Comparison of ENCODE assay signal across 1 cellular context in genomic region chr9:130526854-130527650, GRCh38.
TF ChIP-seq lines count a peak whose summit lies in the region.

No MANE protein-coding gene starts in this region.

TF ChIP-seq in HepG2, 621 proteins besides CTCF, POLR2A, EP300 and RAD21 (continued from another document and continues in another):
- peak; percentile 98 for TF ChIP-seq PAXIP1 (CRISPR knock-in tag; conservative IDR thresholded peaks at IDR 0.05)
- no peak for TF ChIP-seq TRIM22 (IDR thresholded peaks at IDR 0.05)
- peak; percentile 62; the same call in 1 of the 2 replicates for TF ChIP-seq HMG20A (CRISPR knock-in tag; IDR thresholded peaks at IDR 0.05; ENCODE audit: borderline replicate concordance)
- TF ChIP-seq PPARG (CRISPR knock-in tag; conservative IDR thresholded peaks at IDR 0.05): peak; percentile 73
- TF ChIP-seq THAP11 (CRISPR knock-in tag; IDR thresholded peaks at IDR 0.05): peak; percentile 53
- no peak for TF ChIP-seq KLF9 (CRISPR knock-in tag; IDR thresholded peaks at IDR 0.05; ENCODE audit: low read depth)
- peak; percentile 29; the same call in 1 of the 2 replicates for TF ChIP-seq GZF1 (CRISPR knock-in tag; IDR thresholded peaks at IDR 0.05)
- no peak for TF ChIP-seq ZNF160 (CRISPR knock-in tag; IDR thresholded peaks at IDR 0.05)
- TF ChIP-seq DBP (CRISPR knock-in tag; IDR thresholded peaks at IDR 0.05; ENCODE audit: not compliant biosample characterization): no peak
- TF ChIP-seq ZBTB40 (IDR thresholded peaks at IDR 0.05): no peak
- 0 out of 2 replicates have a peak, but pooled peaks have one; percentile 26 for TF ChIP-seq ZBTB40 (CRISPR knock-in tag; IDR thresholded peaks at IDR 0.05)
- 0 out of 2 replicates have a peak, but pooled peaks have one; percentile 58 for TF ChIP-seq KAT7 (CRISPR knock-in tag; IDR thresholded peaks at IDR 0.05; ENCODE audit: borderline replicate concordance)
- TF ChIP-seq ARNT (IDR thresholded peaks at IDR 0.05): no peak
- TF ChIP-seq HDAC1 (CRISPR knock-in tag; IDR thresholded peaks at IDR 0.05): peak; percentile 90
- 0 out of 2 replicates have a peak, but pooled peaks have one; percentile 41 for TF ChIP-seq ZMAT3 (CRISPR knock-in tag; conservative IDR thresholded peaks at IDR 0.05)
- TF ChIP-seq ZBTB42 (CRISPR knock-in tag; IDR thresholded peaks at IDR 0.05): peak; percentile 24; the same call in 1 of the 2 replicates
- TF ChIP-seq ZNF33B (CRISPR knock-in tag; IDR thresholded peaks at IDR 0.05): 0 out of 2 replicates have a peak, but pooled peaks have one; percentile 41
- TF ChIP-seq ZBTB7B (CRISPR knock-in tag; IDR thresholded peaks at IDR 0.05): peak; percentile 94
- TF ChIP-seq ONECUT2 (CRISPR knock-in tag; IDR thresholded peaks at IDR 0.05): peak; percentile 99
- 0 out of 4 replicates have a peak, but pooled peaks of 1 of the 2 experiments have one; percentile 35 for TF ChIP-seq HMGXB4 (CRISPR knock-in tag; IDR thresholded peaks at IDR 0.05; ENCODE audit: borderline replicate concordance in 1 of 2, low read depth in 1 of 2)
- TF ChIP-seq ZNF138 (CRISPR knock-in tag; IDR thresholded peaks at IDR 0.05; ENCODE audit: low read depth): peak; percentile 31; the same call in 1 of the 2 replicates
- 0 out of 2 replicates have a peak, but pooled peaks have one; percentile 61 for TF ChIP-seq TFAP4 (IDR thresholded peaks at IDR 0.05; ENCODE audit: borderline replicate concordance, low read depth)
- TF ChIP-seq ZSCAN21 (CRISPR knock-in tag; IDR thresholded peaks at IDR 0.05; ENCODE audit: borderline replicate concordance): no peak
- TF ChIP-seq TFDP1 (CRISPR knock-in tag; IDR thresholded peaks at IDR 0.05; ENCODE audit: borderline replicate concordance): no peak
- no peak for TF ChIP-seq NONO (IDR thresholded peaks at IDR 0.05)
- peak; percentile 91 for TF ChIP-seq NONO (CRISPR knock-in tag; conservative IDR thresholded peaks at IDR 0.05)
- peak; percentile 85; the same call in 1 of the 2 replicates for TF ChIP-seq ZNF441 (CRISPR knock-in tag; IDR thresholded peaks at IDR 0.05; ENCODE audit: borderline replicate concordance)
- peak; percentile 82 for TF ChIP-seq ZNF574 (CRISPR knock-in tag; IDR thresholded peaks at IDR 0.05)
- TF ChIP-seq TCF7 (IDR thresholded peaks at IDR 0.05; ENCODE audit: low read depth): peak; percentile 22; the same call in 1 of the 2 replicates
- TF ChIP-seq MXD4 (CRISPR knock-in tag; IDR thresholded peaks at IDR 0.05): peak; percentile 27; the same call in 1 of the 2 replicates
- TF ChIP-seq THAP7 (CRISPR knock-in tag; IDR thresholded peaks at IDR 0.05): 0 out of 2 replicates have a peak, but pooled peaks have one; percentile 37
- peak; percentile 76; the same call in 1 of the 2 replicates for TF ChIP-seq ZNF556 (CRISPR knock-in tag; IDR thresholded peaks at IDR 0.05; ENCODE audit: borderline replicate concordance)
